Comparison of ENCODE assay signal across 1 cellular context in the genomic region with DNA sequence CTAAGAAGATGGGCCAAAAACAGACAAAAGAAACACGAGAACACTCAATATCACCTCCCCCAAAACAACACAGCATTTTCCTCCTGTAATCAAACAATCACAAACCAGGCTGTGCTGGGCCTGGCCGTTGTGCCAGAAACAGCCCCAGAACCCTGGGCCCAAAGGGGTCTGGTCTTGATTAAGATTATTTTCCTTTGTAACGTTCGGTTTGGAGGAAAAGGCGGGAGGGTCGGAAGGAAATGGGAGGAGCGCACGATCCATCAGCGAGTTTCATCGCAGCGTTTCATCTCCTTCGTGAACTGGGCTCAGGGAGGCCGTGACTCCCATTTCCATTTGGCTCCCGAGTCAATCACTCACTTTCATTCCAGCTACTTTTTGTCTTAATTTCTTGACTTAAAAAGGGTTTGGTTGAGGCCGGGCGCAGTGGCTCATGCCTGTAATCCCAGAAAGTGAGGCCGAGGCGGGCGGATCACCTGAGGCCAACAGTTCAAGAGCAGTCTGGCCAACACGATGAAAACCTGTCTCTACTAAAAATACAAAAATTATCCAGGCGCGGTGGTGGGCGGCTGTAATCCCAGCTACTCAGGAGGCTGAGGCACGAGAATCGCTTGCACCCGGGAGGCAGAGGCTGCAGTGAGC.
A peak's percentile ranks its signal among the peaks of the same experiment; 100 is the strongest.
TF ChIP-seq lines count a peak whose summit lies in the region.

No MANE protein-coding gene starts in this region.

TF ChIP-seq in endothelial cell of umbilical vein, 7 proteins besides CTCF, POLR2A, EP300 and RAD21:
- no peak for TF ChIP-seq JUN (IDR thresholded peaks at IDR 0.05; ENCODE audit: borderline replicate concordance, insufficient read depth, insufficient read length, low read depth)
- TF ChIP-seq POLR2AphosphoS5 (IDR thresholded peaks at IDR 0.05; ENCODE audit: insufficient read depth, low read depth, low read length), result peak; percentile 27
- TF ChIP-seq GATA2 (IDR thresholded peaks at IDR 0.05; ENCODE audit: insufficient read depth, insufficient read length, low read depth, low read length), result peak; percentile 39
